In the genomic region with DNA sequence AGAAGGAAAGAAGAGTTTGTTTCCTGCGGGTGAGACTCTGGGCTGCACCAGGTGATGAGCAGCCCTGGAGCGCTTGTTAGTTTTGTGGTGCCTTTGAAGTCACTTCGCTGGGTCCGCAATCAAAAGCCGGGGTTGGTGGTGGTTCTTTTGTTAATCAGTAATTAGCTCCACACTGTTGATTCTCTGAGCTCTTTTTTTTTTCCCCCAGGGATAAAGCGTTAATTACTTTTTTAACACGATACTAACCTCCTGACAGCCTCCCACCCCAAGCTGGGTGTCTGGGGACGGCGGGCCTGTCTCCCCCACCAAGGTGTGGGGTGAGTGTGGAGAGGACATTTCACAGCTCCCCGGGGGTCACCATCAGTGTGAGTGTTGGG, we compare ENCODE assay signal across 9 cellular contexts. TPM values are rescaled to one million over a fixed set of nuclear protein-coding genes. Genes with fewer than 3 reads are reported as not detected.
DNase-seq lines count a peak whose midpoint lies in the region; ATAC-seq and FAIRE-seq lines count a peak whose summit lies in the region.
"Had no signal": no experiment of that assay in that cellular context is flagged by ENCODE, and none has a peak within 500 bp of the region (broad histone marks: within the 10 kb centered on the region; RNA-seq: fewer than 3 reads in every experiment).

No MANE protein-coding gene starts in this region.

- H3K36me3 Mint-ChIP-seq in dendritic cell treated with granulocyte-macrophage colony-stimulating factor and Interleukin-4, amounts not matched to agents 40 ng/mL and 50 ng/mL, for 4 days (ENCODE audit: low read depth), result peaks cover 73% of the 10 kb centered on the region
- peaks cover 37% of the 10 kb centered on the region for H3K36me3 Mint-ChIP-seq in stimulated activated memory B cell treated with anti-CD40 and anti-IgM and Interleukin-4, amounts not matched to agents 10 μg/mL and 1 μg/mL and 100 μg/mL, for 72 hours

- peak overlapping the region; percentile 6 for H3K27ac Mint-ChIP-seq in dendritic cell treated with granulocyte-macrophage colony-stimulating factor and Interleukin-4, amounts not matched to agents 40 ng/mL and 50 ng/mL, for 4 days
- H3K27ac Mint-ChIP-seq in stimulated activated memory B cell treated with anti-CD40 and anti-IgM and Interleukin-4, amounts not matched to agents 10 μg/mL and 1 μg/mL and 100 μg/mL, for 72 hours, result peak overlapping the region; percentile 90

- DNase-seq in NCI-H82 (lab: John Stamatoyannopoulos, UW) (peak; percentile 14), NCI-H82 treated with DMSO at 0.1 percent for 48 hours (lab: John Stamatoyannopoulos, UW; ENCODE audit: unreplicated experiment) (no peak), posterior vena cava (ENCODE audit: low spot score) (no peak), GOT3 (lab: John Stamatoyannopoulos, UW) (no peak), frontal cortex (ENCODE audit: low spot score in 2 of 2) (no peak)
- DNase-seq in activated CD4-positive, alpha-beta T cell treated with anti-CD3 and anti-CD28 coated beads for 4 hours, result peak; percentile 36 to 37
- DNase-seq: ACHN had no signal

- intact Hi-C loops in dendritic cell treated with granulocyte-macrophage colony-stimulating factor and Interleukin-4, amounts not matched to agents 40 ng/mL and 50 ng/mL, for 4 days (cut with micrococcal nuclease), result no loop called here
- intact Hi-C loops in posterior vena cava (cut with DNase I), result loop anchor here in 1 of 2 donors (10.0 kb wide), 1 partner anchor 63 kb away; no protein-coding TSS in a partner anchor

- H3K27me3 Mint-ChIP-seq in dendritic cell treated with granulocyte-macrophage colony-stimulating factor and Interleukin-4, amounts not matched to agents 40 ng/mL and 50 ng/mL, for 4 days, result no peaks in the 10 kb centered on the region
- no peaks in the 10 kb centered on the region for H3K27me3 Mint-ChIP-seq in stimulated activated memory B cell treated with anti-CD40 and anti-IgM and Interleukin-4, amounts not matched to agents 10 μg/mL and 1 μg/mL and 100 μg/mL, for 72 hours

- no peaks in the 10 kb centered on the region for H3K9me3 Mint-ChIP-seq in dendritic cell treated with granulocyte-macrophage colony-stimulating factor and Interleukin-4, amounts not matched to agents 40 ng/mL and 50 ng/mL, for 4 days
- H3K9me3 Mint-ChIP-seq in stimulated activated memory B cell treated with anti-CD40 and anti-IgM and Interleukin-4, amounts not matched to agents 10 μg/mL and 1 μg/mL and 100 μg/mL, for 72 hours, result no peaks in the 10 kb centered on the region

- no peak for FAIRE-seq in frontal cortex (lab: Jason Lieb, UNC)

- H3K4me3 Mint-ChIP-seq in dendritic cell treated with granulocyte-macrophage colony-stimulating factor and Interleukin-4, amounts not matched to agents 40 ng/mL and 50 ng/mL, for 4 days, result no peak overlapping the region
- H3K4me3 Mint-ChIP-seq in stimulated activated memory B cell treated with anti-CD40 and anti-IgM and Interleukin-4, amounts not matched to agents 10 μg/mL and 1 μg/mL and 100 μg/mL, for 72 hours, result no peak overlapping the region

- no peak for ATAC-seq in stimulated activated memory B cell treated with anti-CD40 and anti-IgM and Interleukin-4, amounts not matched to agents 10 μg/mL and 1 μg/mL and 100 μg/mL, for 72 hours

- peaks cover 58% of the 10 kb centered on the region for H3K4me1 Mint-ChIP-seq in dendritic cell treated with granulocyte-macrophage colony-stimulating factor and Interleukin-4, amounts not matched to agents 40 ng/mL and 50 ng/mL, for 4 days (ENCODE audit: low read depth)
- peaks cover 65% of the 10 kb centered on the region for H3K4me1 Mint-ChIP-seq in stimulated activated memory B cell treated with anti-CD40 and anti-IgM and Interleukin-4, amounts not matched to agents 10 μg/mL and 1 μg/mL and 100 μg/mL, for 72 hours

RNA-seq across cellular contexts. Expression of gene AGPAT3, which starts 56.6 kb away (rescaled TPM):
- total RNA-seq in posterior vena cava, result 10 to 100 TPM; 35.3 to 43.2 TPM
- total RNA-seq in frontal cortex, result 26.1 TPM

Comparison
In these comparisons a context has a peak if more than half of its experiments do, and no peak if none do; other contexts are left out.
1. DNase-seq: peak in NCI-H82 (single experiment) and activated CD4-positive, alpha-beta T cell treated with anti-CD3 and anti-CD28 coated beads for 4 hours (2 of 2); none in NCI-H82 treated with DMSO at 0.1 percent for 48 hours (single experiment), posterior vena cava (single experiment), GOT3 (single experiment) and frontal cortex (0 of 2).